In genomic region chr3:183698318-183698731, GRCh38 we compare ENCODE assay signal across 8 cellular contexts. TPM values are rescaled to one million over a fixed set of nuclear protein-coding genes. Genes with fewer than 3 reads are reported as not detected.
DNase-seq lines count a peak whose midpoint lies in the region; ATAC-seq and TF ChIP-seq lines count a peak whose summit lies in the region.

No MANE protein-coding gene starts in this region.

- H3K27ac ChIP-seq in neutrophil (peak overlapping the region; percentile 79), vagina (peak overlapping the region; percentile 97)

- TF ChIP-seq POLR2A in vagina (IDR thresholded peaks at IDR 0.05), result no peak

- peaks cover 16% of the 10 kb centered on the region for H3K36me3 Mint-ChIP-seq in activated naive CD4-positive, alpha-beta T cell treated with anti-CD3 and anti-CD28 coated beads for 36 hours (ENCODE audit: low read depth)

- H3K27me3 Mint-ChIP-seq in activated naive CD4-positive, alpha-beta T cell treated with anti-CD3 and anti-CD28 coated beads for 36 hours (ENCODE audit: low read depth), result no peaks in the 10 kb centered on the region

- H3K4me3 ChIP-seq in neutrophil (ENCODE audit: low read depth in 1 of 2, low read length in 1 of 2) (peak overlapping the region; percentile 80 to 88), vagina (peak overlapping the region; percentile 64 to 98)

- H3K27me3 ChIP-seq in neutrophil (no peaks in the 10 kb centered on the region), vagina (no peaks in the 10 kb centered on the region)

- intact Hi-C loops in activated naive CD4-positive, alpha-beta T cell treated with anti-CD3 and anti-CD28 coated beads for 36 hours (cut with micrococcal nuclease), result loop anchor here (1.0 to 5.0 kb wide), 3 partner anchors 216 to 271 kb away; partner anchors contain the start of gene MCF2L2
- intact Hi-C loops in vagina (cut with DNase I), result no loop called here

- H3K9me3 ChIP-seq in neutrophil, result no peaks in the 10 kb centered on the region
- H3K9me3 ChIP-seq in vagina, result no peaks in the 10 kb centered on the region

- no peaks in the 10 kb centered on the region for H3K9me3 Mint-ChIP-seq in activated naive CD4-positive, alpha-beta T cell treated with anti-CD3 and anti-CD28 coated beads for 36 hours

- H3K4me3 Mint-ChIP-seq in activated naive CD4-positive, alpha-beta T cell treated with anti-CD3 and anti-CD28 coated beads for 36 hours, result peak overlapping the region; percentile 80

- ATAC-seq in HG02623 (IDR thresholded peaks at IDR 0.05; ENCODE audit: unreplicated experiment), result peak; percentile 4

- H3K36me3 ChIP-seq in neutrophil, result no peaks in the 10 kb centered on the region
- peaks cover 0 to 4% of the 10 kb centered on the region in 2 donors for H3K36me3 ChIP-seq in vagina

- H3K4me1 Mint-ChIP-seq in activated naive CD4-positive, alpha-beta T cell treated with anti-CD3 and anti-CD28 coated beads for 36 hours (ENCODE audit: low read depth), result peaks cover 30% of the 10 kb centered on the region

- peak overlapping the region; percentile 91 for H3K27ac Mint-ChIP-seq in activated naive CD4-positive, alpha-beta T cell treated with anti-CD3 and anti-CD28 coated beads for 36 hours

- peaks cover 17 to 23% of the 10 kb centered on the region in 2 experiments for H3K4me1 ChIP-seq in neutrophil (ENCODE audit: control insufficient read depth in 1 of 2, insufficient read depth in 1 of 2, low read depth in 1 of 2, low read length in 1 of 2)
- peaks cover 30% of the 10 kb centered on the region for H3K4me1 ChIP-seq in vagina

- DNase-seq in activated T-cell treated with anti-CD3 and anti-CD28 coated beads for 48 hours (ENCODE audit: low read depth), result peak; percentile 25
- DNase-seq in activated T-cell treated with anti-CD3 and anti-CD28 coated beads for 4 hours, result no peak
- peak; percentile 33 for DNase-seq in NCI-H2227 (lab: John Stamatoyannopoulos, UW; ENCODE audit: unreplicated experiment)
- peak; percentile 29 for DNase-seq in activated naive CD4-positive, alpha-beta T cell treated with anti-CD3 and anti-CD28 coated beads for 36 hours
- peak; percentile 58 for DNase-seq in globus pallidus (ENCODE audit: low spot score)
- no peak for DNase-seq in vagina (ENCODE audit: extremely low spot score in 2 of 2)

- CTCF ChIA-PET in activated naive CD4-positive, alpha-beta T cell treated with anti-CD3 and anti-CD28 coated beads for 36 hours (lab: Charles Lee), result interaction anchor here (0.7 kb wide), 1 partner anchor 62 kb away, joined by 3 read pairs; no protein-coding TSS in a partner anchor

- TF ChIP-seq CTCF in neutrophil (IDR thresholded peaks at IDR 0.05), result no peak
- TF ChIP-seq CTCF in vagina (IDR thresholded peaks at IDR 0.05), result no peak

RNA-seq across cellular contexts. Expression of gene YEATS2, which starts 0.7 kb away (rescaled TPM):
- total RNA-seq in activated naive CD4-positive, alpha-beta T cell treated with anti-CD3 and anti-CD28 coated beads for 36 hours, result 10 to 100 TPM; 38.1 to 39.0 TPM
- 23.8 TPM for total RNA-seq in vagina

Comparison
In these comparisons a context has a peak if more than half of its experiments do, and no peak if none do; other contexts are left out.
1. DNase-seq: peak in activated T-cell treated with anti-CD3 and anti-CD28 coated beads for 48 hours (single experiment), NCI-H2227 (single experiment), activated naive CD4-positive, alpha-beta T cell treated with anti-CD3 and anti-CD28 coated beads for 36 hours (single experiment) and globus pallidus (single experiment); none in activated T-cell treated with anti-CD3 and anti-CD28 coated beads for 4 hours (single experiment) and vagina (0 of 2).